1 cellular context compared by ENCODE assay signal in the genomic region with DNA sequence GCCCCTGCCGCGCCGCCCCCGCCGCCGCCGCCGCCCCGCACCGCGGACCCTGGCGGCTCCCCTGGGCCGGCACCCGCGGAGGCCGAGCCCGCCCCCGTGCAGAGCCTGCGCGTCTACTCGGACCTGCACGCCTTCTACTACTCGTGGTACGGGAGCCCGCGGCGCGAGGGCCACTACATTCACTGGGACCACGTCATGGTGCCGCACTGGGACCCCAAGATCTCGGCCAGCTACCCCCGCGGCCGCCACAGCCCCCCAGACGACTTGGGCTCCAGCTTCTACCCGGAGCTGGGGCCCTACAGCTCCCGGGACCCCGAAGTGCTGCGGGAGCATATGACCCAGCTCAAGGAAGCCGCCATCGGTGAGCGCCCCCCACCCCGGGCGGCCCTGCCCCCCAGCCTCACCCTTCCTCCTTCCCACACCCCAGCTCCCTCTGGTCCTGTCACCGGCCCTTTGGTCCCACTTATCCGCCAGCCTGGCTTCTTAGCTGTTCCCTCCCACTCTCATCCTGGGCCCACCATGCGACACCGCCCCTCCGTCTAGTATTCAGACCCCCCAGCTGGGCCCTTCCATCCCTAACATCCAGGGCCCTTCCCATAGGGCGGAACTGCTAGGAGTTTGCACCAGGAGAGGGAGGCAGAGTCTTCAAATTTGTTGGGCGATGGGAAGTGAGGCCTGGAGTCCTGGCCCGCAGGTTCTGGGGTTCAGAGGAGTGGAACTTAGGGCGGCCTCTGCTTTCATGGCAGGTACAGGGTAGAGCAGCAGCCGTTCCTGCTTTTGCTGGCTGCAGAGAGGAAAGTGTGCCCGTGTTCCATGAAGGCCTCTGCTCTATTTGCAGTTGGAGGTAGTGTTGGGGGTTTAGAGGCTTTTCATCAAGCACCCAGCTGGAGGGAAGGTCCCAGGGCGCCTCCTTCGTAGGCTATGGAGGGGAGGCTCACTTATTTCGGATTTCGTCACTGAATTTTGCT.
A peak's percentile ranks its signal among the peaks of the same experiment; 100 is the strongest.
TF ChIP-seq lines count a peak whose summit lies in the region.

No MANE protein-coding gene starts in this region.

TF ChIP-seq in HEK293, 187 proteins besides CTCF, POLR2A, EP300 and RAD21 (continued from another document):
- TF ChIP-seq, protein P1, sequence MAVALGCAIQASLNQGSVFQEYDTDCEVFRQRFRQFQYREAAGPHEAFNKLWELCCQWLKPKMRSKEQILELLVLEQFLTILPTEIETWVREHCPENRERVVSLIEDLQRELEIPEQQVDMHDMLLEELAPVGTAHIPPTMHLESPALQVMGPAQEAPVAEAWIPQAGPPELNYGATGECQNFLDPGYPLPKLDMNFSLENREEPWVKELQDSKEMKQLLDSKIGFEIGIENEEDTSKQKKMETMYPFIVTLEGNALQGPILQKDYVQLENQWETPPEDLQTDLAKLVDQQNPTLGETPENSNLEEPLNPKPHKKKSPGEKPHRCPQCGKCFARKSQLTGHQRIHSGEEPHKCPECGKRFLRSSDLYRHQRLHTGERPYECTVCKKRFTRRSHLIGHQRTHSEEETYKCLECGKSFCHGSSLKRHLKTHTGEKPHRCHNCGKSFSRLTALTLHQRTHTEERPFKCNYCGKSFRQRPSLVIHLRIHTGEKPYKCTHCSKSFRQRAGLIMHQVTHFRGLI (tag by site-specific recombination; IDR thresholded peaks at IDR 0.05): no peak
- no peak for TF ChIP-seq ZNF266 (tag by site-specific recombination; IDR thresholded peaks at IDR 0.05; ENCODE audit: low read depth)
- TF ChIP-seq ZNF585B (tag by site-specific recombination; IDR thresholded peaks at IDR 0.05): no peak
- no peak for TF ChIP-seq ZNF664 (tag by site-specific recombination; IDR thresholded peaks at IDR 0.05)
- TF ChIP-seq, protein P2, sequence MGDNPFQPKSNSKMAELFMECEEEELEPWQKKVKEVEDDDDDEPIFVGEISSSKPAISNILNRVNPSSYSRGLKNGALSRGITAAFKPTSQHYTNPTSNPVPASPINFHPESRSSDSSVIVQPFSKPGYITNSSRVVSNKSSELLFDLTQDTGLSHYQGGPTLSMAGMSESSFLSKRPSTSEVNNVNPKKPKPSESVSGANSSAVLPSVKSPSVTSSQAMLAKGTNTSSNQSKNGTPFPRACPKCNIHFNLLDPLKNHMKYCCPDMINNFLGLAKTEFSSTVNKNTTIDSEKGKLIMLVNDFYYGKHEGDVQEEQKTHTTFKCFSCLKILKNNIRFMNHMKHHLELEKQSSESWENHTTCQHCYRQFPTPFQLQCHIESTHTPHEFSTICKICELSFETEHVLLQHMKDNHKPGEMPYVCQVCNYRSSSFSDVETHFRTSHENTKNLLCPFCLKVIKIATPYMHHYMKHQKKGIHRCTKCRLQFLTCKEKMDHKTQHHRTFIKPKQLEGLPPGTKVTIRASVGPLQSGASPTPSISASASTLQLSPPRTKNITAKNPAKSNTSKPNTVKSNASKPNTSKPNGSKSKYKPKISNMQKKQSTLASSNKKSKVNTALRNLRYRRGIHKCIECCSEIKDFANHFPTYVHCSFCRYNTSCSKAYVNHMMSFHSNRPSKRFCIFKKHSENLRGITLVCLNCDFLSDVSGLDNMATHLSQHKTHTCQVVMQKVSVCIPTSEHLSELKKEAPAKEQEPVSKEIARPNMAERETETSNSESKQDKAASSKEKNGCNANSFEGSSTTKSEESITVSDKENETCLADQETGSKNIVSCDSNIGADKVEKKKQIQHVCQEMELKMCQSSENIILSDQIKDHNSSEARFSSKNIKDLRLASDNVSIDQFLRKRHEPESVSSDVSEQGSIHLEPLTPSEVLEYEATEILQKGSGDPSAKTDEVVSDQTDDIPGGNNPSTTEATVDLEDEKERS (tag by site-specific recombination; IDR thresholded peaks at IDR 0.05): no peak
- TF ChIP-seq PRDM1 (tag by site-specific recombination; IDR thresholded peaks at IDR 0.05): no peak
- TF ChIP-seq ZNF660 (tag by site-specific recombination; IDR thresholded peaks at IDR 0.05): no peak
- TF ChIP-seq EGR2 (tag by site-specific recombination; IDR thresholded peaks at IDR 0.05; ENCODE audit: low read depth): peak; percentile 43; the same call in 1 of the 2 replicates
